4 cellular contexts compared by ENCODE assay signal in the genomic region with DNA sequence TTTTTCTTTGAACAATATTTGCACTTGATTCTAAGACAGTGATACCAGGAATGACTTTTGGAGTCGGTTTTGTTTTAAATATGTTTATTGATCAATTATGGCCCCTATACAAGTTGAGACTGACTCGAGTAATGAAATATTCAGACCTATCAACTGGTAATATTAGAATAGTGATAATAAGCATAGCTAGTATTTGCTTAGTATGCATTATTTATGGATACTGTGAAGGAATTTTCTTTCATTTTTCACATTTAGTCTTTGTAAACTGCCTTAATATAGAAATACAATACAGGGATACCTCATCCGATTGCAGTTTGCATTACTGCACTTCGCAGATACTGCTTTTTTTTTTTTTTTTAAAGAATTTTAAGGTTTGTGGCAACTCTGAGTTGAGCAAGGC.
A peak's percentile ranks its signal among the peaks of the same experiment; 100 is the strongest.
TF ChIP-seq lines count a peak whose summit lies in the region.

No MANE protein-coding gene starts in this region.

TF ChIP-seq in HepG2, 621 proteins besides CTCF, POLR2A, EP300 and RAD21:
- TF ChIP-seq ZNF138 (CRISPR knock-in tag; IDR thresholded peaks at IDR 0.05; ENCODE audit: low read depth) (no peak), CBFB (CRISPR knock-in tag; IDR thresholded peaks at IDR 0.05) (no peak), ZNF543 (CRISPR knock-in tag; IDR thresholded peaks at IDR 0.05) (no peak), MAFF (IDR thresholded peaks at IDR 0.05; ENCODE audit: low read depth, low read length) (peak; percentile 84), MAFK (conservative IDR thresholded peaks at IDR 0.05 in 1 of 2, IDR thresholded peaks at IDR 0.05 in 1 of 2; ENCODE audit: low read length in 2 of 2) (peak; percentile 58 to 86; a peak in 3 of 4 replicates), DNMT3B (CRISPR knock-in tag; conservative IDR thresholded peaks at IDR 0.05) (no peak), NFE2L1 (CRISPR knock-in tag; IDR thresholded peaks at IDR 0.05; ENCODE audit: borderline replicate concordance) (no peak)

TF ChIP-seq in A549, 52 proteins besides CTCF, POLR2A, EP300 and RAD21:
- TF ChIP-seq MAFK (IDR thresholded peaks at IDR 0.05; ENCODE audit: partially characterized antibody), result peak; percentile 73
- TF ChIP-seq, protein P1, sequence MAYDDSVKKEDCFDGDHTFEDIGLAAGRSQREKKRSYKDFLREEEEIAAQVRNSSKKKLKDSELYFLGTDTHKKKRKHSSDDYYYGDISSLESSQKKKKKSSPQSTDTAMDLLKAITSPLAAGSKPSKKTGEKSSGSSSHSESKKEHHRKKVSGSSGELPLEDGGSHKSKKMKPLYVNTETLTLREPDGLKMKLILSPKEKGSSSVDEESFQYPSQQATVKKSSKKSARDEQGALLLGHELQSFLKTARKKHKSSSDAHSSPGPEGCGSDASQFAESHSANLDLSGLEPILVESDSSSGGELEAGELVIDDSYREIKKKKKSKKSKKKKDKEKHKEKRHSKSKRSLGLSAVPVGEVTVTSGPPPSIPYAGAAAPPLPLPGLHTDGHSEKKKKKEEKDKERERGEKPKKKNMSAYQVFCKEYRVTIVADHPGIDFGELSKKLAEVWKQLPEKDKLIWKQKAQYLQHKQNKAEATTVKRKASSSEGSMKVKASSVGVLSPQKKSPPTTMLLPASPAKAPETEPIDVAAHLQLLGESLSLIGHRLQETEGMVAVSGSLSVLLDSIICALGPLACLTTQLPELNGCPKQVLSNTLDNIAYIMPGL (CRISPR knock-in tag; IDR thresholded peaks at IDR 0.05; ENCODE audit: borderline replicate concordance), result no peak
- no peak for TF ChIP-seq BHLHE40 (IDR thresholded peaks at IDR 0.05; ENCODE audit: low read depth, low read length)
TF ChIP-seq in A549: peak in this region for 1.

TF ChIP-seq in IMR-90, 13 proteins besides CTCF, POLR2A, EP300 and RAD21:
- TF ChIP-seq RFX5 (IDR thresholded peaks at IDR 0.05; ENCODE audit: low read depth, low read length), result no peak
- no peak for TF ChIP-seq BHLHE40 (IDR thresholded peaks at IDR 0.05; ENCODE audit: low read depth, low read length)
- no peak for TF ChIP-seq ELK1 (IDR thresholded peaks at IDR 0.05; ENCODE audit: borderline replicate concordance, low read depth, low read length)
- no peak for TF ChIP-seq MAZ (IDR thresholded peaks at IDR 0.05; ENCODE audit: borderline replicate concordance, low read depth, low read length)
- TF ChIP-seq MAFK (IDR thresholded peaks at IDR 0.05; ENCODE audit: low read depth, low read length), result peak; percentile 80
- no peak for TF ChIP-seq CEBPB (IDR thresholded peaks at IDR 0.05; ENCODE audit: low read depth, low read length)
- no peak for TF ChIP-seq SMC3 (IDR thresholded peaks at IDR 0.05; ENCODE audit: low read depth, low read length)
- TF ChIP-seq, protein P2, sequence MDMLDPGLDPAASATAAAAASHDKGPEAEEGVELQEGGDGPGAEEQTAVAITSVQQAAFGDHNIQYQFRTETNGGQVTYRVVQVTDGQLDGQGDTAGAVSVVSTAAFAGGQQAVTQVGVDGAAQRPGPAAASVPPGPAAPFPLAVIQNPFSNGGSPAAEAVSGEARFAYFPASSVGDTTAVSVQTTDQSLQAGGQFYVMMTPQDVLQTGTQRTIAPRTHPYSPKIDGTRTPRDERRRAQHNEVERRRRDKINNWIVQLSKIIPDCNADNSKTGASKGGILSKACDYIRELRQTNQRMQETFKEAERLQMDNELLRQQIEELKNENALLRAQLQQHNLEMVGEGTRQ (IDR thresholded peaks at IDR 0.05; ENCODE audit: low read depth, low read length), result no peak

TF ChIP-seq in K562, 482 proteins besides CTCF, POLR2A, EP300 and RAD21:
- TF ChIP-seq ZNF584 (CRISPR knock-in tag; IDR thresholded peaks at IDR 0.05; ENCODE audit: low read depth) (no peak), ZNF316 (IDR thresholded peaks at IDR 0.05) (peak; percentile 50; the same call in 1 of the 2 replicates), MAFK (IDR thresholded peaks at IDR 0.05; ENCODE audit: low read length) (peak; percentile 56; the same call in 1 of the 2 replicates), HDAC3 (IDR thresholded peaks at IDR 0.05; ENCODE audit: borderline replicate concordance, partially characterized antibody) (no peak), MYBL2 (IDR thresholded peaks at IDR 0.05; ENCODE audit: low read depth) (no peak), MYBL2 (CRISPR knock-in tag; IDR thresholded peaks at IDR 0.05; ENCODE audit: borderline replicate concordance) (no peak), MAFG (tag; conservative IDR thresholded peaks at IDR 0.05) (peak; percentile 49), ATF7 (IDR thresholded peaks at IDR 0.05) (no peak), MAFF (IDR thresholded peaks at IDR 0.05; ENCODE audit: low read length) (peak; percentile 37; the same call in 1 of the 2 replicates), NR2C1 (IDR thresholded peaks at IDR 0.05) (no peak), NR2C1 (tag; IDR thresholded peaks at IDR 0.05) (no peak), ZNF239 (CRISPR knock-in tag; IDR thresholded peaks at IDR 0.05) (no peak)
